ENCODE assay signal across 16 cellular contexts in genomic region chr5:38190111-38190510, GRCh38.
A peak's percentile ranks its signal among the peaks of the same experiment; 100 is the strongest.
DNase-seq lines count a peak whose midpoint lies in the region; ATAC-seq and FAIRE-seq lines count a peak whose summit lies in the region.
"Had no signal": no experiment of that assay in that cellular context is flagged by ENCODE, and none has a peak within 500 bp of the region (broad histone marks: within the 10 kb centered on the region; RNA-seq: fewer than 3 reads in every experiment).

No MANE protein-coding gene starts in this region.

- DNase-seq in NCI-H524 (lab: John Stamatoyannopoulos, UW) (peak; percentile 94 to 98), NCI-H82 (lab: John Stamatoyannopoulos, UW) (peak; percentile 81), left kidney (ENCODE audit: low read depth, low spot score) (peak; percentile 91), GM19239 (ENCODE audit: insufficient read length, low spot score) (no peak)
- DNase-seq: ACHN; BE2C; C1 segment of cervical spinal cord; Caco-2; CD4-positive, alpha-beta T cell; DMS79 treated with DMSO at 0.1 percent for 48 hours; GF-D8; GM23248 had no signal

- no peak for FAIRE-seq in GM19239 (lab: Jason Lieb, UNC)
- FAIRE-seq: A204.1, D721Med had no signal

- ATAC-seq in GM18858 (IDR thresholded peaks at IDR 0.05; ENCODE audit: unreplicated experiment) (no peak), HG03460 (IDR thresholded peaks at IDR 0.05; ENCODE audit: unreplicated experiment) (no peak)
